Comparison of ENCODE assay signal across 26 cellular contexts in genomic region chr19:31284621-31285020, GRCh38.
"Had no signal": no experiment of that assay in that cellular context is flagged by ENCODE, and none has a peak within 500 bp of the region (broad histone marks: within the 10 kb centered on the region; RNA-seq: fewer than 3 reads in every experiment).

No MANE protein-coding gene starts in this region.

- H3K9me3 ChIP-seq: adrenal gland, body of pancreas, esophagus muscularis mucosa, gastroesophageal sphincter had no signal

- H3K27ac ChIP-seq: adrenal gland, body of pancreas, esophagus muscularis mucosa, gastroesophageal sphincter, VCaP had no signal

- DNase-seq: activated B cell treated with CpG ODN at 0.5 μM for 24 hours; activated CD4-positive, alpha-beta memory T cell treated with anti-CD3 and anti-CD28 coated beads for 36 hours; activated CD4-positive, alpha-beta T cell treated with anti-CD3 and anti-CD28 coated beads for 48 hours; activated CD8-positive, alpha-beta memory T cell treated with anti-CD3 and anti-CD28 coated beads, Interleukin-2, amount 10 ng/mL, durations not matched to agents 7 days and 5 days; activated CD8-positive, alpha-beta memory T cell treated with anti-CD3 and anti-CD28 coated beads, Interleukin-2, amount 50 U/mL, for 4 hours; activated CD8-positive, alpha-beta T cell treated with anti-CD3 and anti-CD28 coated beads, Interleukin-2, amount 10 ng/mL, durations not matched to agents 7 days and 5 days; activated naive CD4-positive, alpha-beta T cell treated with anti-CD3 and anti-CD28 coated beads for 36 hours; activated naive CD8-positive, alpha-beta T cell treated with anti-CD3 and anti-CD28 coated beads for 36 hours; activated naive CD8-positive, alpha-beta T cell treated with anti-CD3 and anti-CD28 coated beads, Interleukin-2, amount 50 U/mL, for 24 hours; activated T-cell treated with anti-CD3 and anti-CD28 coated beads, Interleukin-2, amount 50 U/mL, for 1 hour; activated T-cell treated with anti-CD3 and anti-CD28 coated beads, Interleukin-2, amount 50 U/mL, for 48 hours; adrenal gland; amygdala; aorta; body of pancreas; cortex of kidney; dermis blood vessel endothelial cell; effector CD4-positive, alpha-beta T cell; effector memory CD8-positive, alpha-beta T cell; erythroblast; foreskin melanocyte; T-helper 2 cell had no signal

- ATAC-seq: activated CD4-positive, CD25-positive, alpha-beta regulatory T cell treated with anti-CD3 and anti-CD28 coated beads, Interleukin-2, amount 50 U/mL, for 24 hours; activated CD8-positive, alpha-beta memory T cell treated with anti-CD3 and anti-CD28 coated beads, Interleukin-2, amount 10 ng/mL, durations not matched to agents 7 days and 5 days; activated CD8-positive, alpha-beta T cell treated with anti-CD3 and anti-CD28 coated beads, Interleukin-2, amount 10 ng/mL, durations not matched to agents 7 days and 5 days; activated naive CD8-positive, alpha-beta T cell treated with anti-CD3 and anti-CD28 coated beads, Interleukin-2, amount 50 U/mL, for 24 hours; body of pancreas; effector memory CD8-positive, alpha-beta T cell; gastroesophageal sphincter had no signal

- H3K36me3 ChIP-seq: adrenal gland had no signal

- H3K4me3 ChIP-seq: adrenal gland, body of pancreas, esophagus muscularis mucosa, gastroesophageal sphincter had no signal

- H3K27me3 ChIP-seq: adrenal gland, body of pancreas, esophagus muscularis mucosa, gastroesophageal sphincter had no signal

- H3K4me1 ChIP-seq: body of pancreas had no signal
